8 cellular contexts compared by ENCODE assay signal in genomic region chr4:15702941-15703403, GRCh38.
DNase-seq lines count a peak whose midpoint lies in the region; ATAC-seq lines count a peak whose summit lies in the region.

BST1 (plus strand) TSS chr4:15703065; CDS start chr4:15703145, 80 bp downstream.

- peak; percentile 48 for DNase-seq in activated CD4-positive, CD25-positive, alpha-beta regulatory T cell treated with anti-CD3 and anti-CD28 coated beads, Interleukin-2, amount 50 U/mL, for 72 hours
- DNase-seq in stimulated activated CD4-positive, alpha-beta T cell treated with anti-CD3 and anti-CD28 coated beads, Interleukin-4, amount 100 ng/mL, for 4 hours: peak; percentile 27 to 38
- DNase-seq in NCI-H82 treated with DMSO at 0.1 percent for 48 hours (lab: John Stamatoyannopoulos, UW; ENCODE audit: unreplicated experiment) (no peak), LoVo (ENCODE audit: low spot score) (no peak)

- ATAC-seq in GM18498 (IDR thresholded peaks at IDR 0.05; ENCODE audit: unreplicated experiment) (peak; percentile 80), HG03378 (IDR thresholded peaks at IDR 0.05; ENCODE audit: unreplicated experiment) (peak; percentile 59)

- H3K27ac ChIP-seq in cingulate gyrus (ENCODE audit: low read depth, low read length) (peak within 1 kb of the TSS; percentile 11), layer of hippocampus (ENCODE audit: low read depth, low read length) (peak within 1 kb of the TSS; percentile 56)

- H3K27me3 ChIP-seq in layer of hippocampus (ENCODE audit: control insufficient read depth, insufficient read depth, low read length): no peaks in the 10 kb centered on the region

Comparison
In these comparisons a context has a peak if more than half of its experiments do, and no peak if none do; other contexts are left out.
1. DNase-seq: peak in activated CD4-positive, CD25-positive, alpha-beta regulatory T cell treated with anti-CD3 and anti-CD28 coated beads, Interleukin-2, amount 50 U/mL, for 72 hours (single experiment) and stimulated activated CD4-positive, alpha-beta T cell treated with anti-CD3 and anti-CD28 coated beads, Interleukin-4, amount 100 ng/mL, for 4 hours (2 of 2); none in NCI-H82 treated with DMSO at 0.1 percent for 48 hours (single experiment) and LoVo (single experiment).